ENCODE assay signal across 14 cellular contexts in genomic region chr17:27535975-27536374, GRCh38.
DNase-seq lines count a peak whose midpoint lies in the region; ATAC-seq and TF ChIP-seq lines count a peak whose summit lies in the region.
"Had no signal": no experiment of that assay in that cellular context is flagged by ENCODE, and none has a peak within 500 bp of the region (broad histone marks: within the 10 kb centered on the region; RNA-seq: fewer than 3 reads in every experiment).

No MANE protein-coding gene starts in this region.

- no peak for TF ChIP-seq EP300 in sigmoid colon (IDR thresholded peaks at IDR 0.05)

- H3K27me3 ChIP-seq in sigmoid colon = no peaks in the 10 kb centered on the region
- H3K27me3 ChIP-seq: gastrocnemius medialis had no signal

- H3K4me3 ChIP-seq in sigmoid colon = no peak overlapping the region
- H3K4me3 ChIP-seq: gastrocnemius medialis had no signal

- H3K27ac ChIP-seq in sigmoid colon = peak overlapping the region in 3 of 4 donors; percentile 23 to 67 (median 66)
- H3K27ac ChIP-seq: gastrocnemius medialis had no signal

- no peak for ATAC-seq in HG02642 (IDR thresholded peaks at IDR 0.05; ENCODE audit: poor library complexity, unreplicated experiment)
- ATAC-seq: gastrocnemius medialis had no signal

- no peaks in the 10 kb centered on the region for H3K36me3 ChIP-seq in sigmoid colon
- H3K36me3 ChIP-seq: gastrocnemius medialis had no signal

- no peak for TF ChIP-seq POLR2A in sigmoid colon (IDR thresholded peaks at IDR 0.05)

- H3K4me1 ChIP-seq in sigmoid colon = peaks cover 0 to 76% (median 55%) of the 10 kb centered on the region in 4 donors

- 18 to 58% methylated on average over 7 of the region's 7 CpGs for whole genome bisulfite sequencing in sigmoid colon, 2 donors

- in situ Hi-C loops in GM13976 (cut with MboI; ENCODE audit: low sequenced_read_pairs, unreplicated experiment) = no loop called here

- TF ChIP-seq CTCF in sigmoid colon (IDR thresholded peaks at IDR 0.05) = no peak
- TF ChIP-seq CTCF in GM13976 (IDR thresholded peaks at IDR 0.05; ENCODE audit: borderline replicate concordance, control extremely low read depth, extremely low read depth, insufficient read depth, missing control alignments) = no peak

- H3K9me3 ChIP-seq in sigmoid colon = no peaks in the 10 kb centered on the region
- H3K9me3 ChIP-seq: gastrocnemius medialis had no signal

- DNase-seq in ELF-1 (ENCODE audit: low read depth, low spot score) (peak; percentile 22), amniotic epithelial cell (ENCODE audit: low read depth) (peak; percentile 42), left kidney (ENCODE audit: low read depth, low spot score) (peak; percentile 32), sigmoid colon (no peak), GM13976 (ENCODE audit: low spot score) (no peak), ureter (ENCODE audit: low spot score) (no peak)
- DNase-seq in activated effector memory CD4-positive, alpha-beta T cell treated with anti-CD3 and anti-CD28 coated beads, Interleukin-2, amount 50 U/mL, for 16 hours = no peak
- DNase-seq: anterior cingulate cortex, gastrocnemius medialis, HCEC 1CT, immature natural killer cell, NCI-H2081 treated with DMSO at 0.1 percent for 48 hours, T-helper 9 cell had no signal

- intact Hi-C loops in sigmoid colon (cut with DNase I) = no loop called here

Comparison
In these comparisons a context has a peak if more than half of its experiments do, and no peak if none do; other contexts are left out.
1. DNase-seq: peak in ELF-1 (single experiment), amniotic epithelial cell (single experiment) and left kidney (single experiment); none in sigmoid colon (single experiment), activated effector memory CD4-positive, alpha-beta T cell treated with anti-CD3 and anti-CD28 coated beads, Interleukin-2, amount 50 U/mL, for 16 hours (single experiment), GM13976 (single experiment) and ureter (single experiment).